ENCODE assay signal across 21 cellular contexts in the genomic region with DNA sequence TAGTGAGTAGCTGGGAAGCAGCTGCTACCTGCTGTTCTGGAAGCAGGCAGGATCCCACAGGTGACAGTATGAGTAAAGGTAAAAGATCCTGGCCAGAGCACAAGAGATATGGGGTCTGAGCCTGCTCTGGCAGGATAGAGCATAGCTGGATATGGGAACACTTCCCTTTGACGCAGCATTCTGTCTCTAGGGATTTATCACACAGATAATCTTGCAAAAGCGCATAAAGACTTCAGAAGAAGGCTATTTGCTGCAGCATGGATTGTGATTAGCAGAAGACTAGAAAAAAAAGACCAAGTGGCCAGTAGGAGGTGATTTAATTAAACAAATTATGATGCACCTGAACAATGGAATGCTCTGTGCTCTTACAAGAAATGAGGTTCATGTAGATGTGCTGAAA. TPM values are rescaled to one million over a fixed set of nuclear protein-coding genes. Genes with fewer than 3 reads are reported as not detected.
DNase-seq lines count a peak whose midpoint lies in the region; ATAC-seq, FAIRE-seq and TF ChIP-seq lines count a peak whose summit lies in the region.
"Had no signal": no experiment of that assay in that cellular context is flagged by ENCODE, and none has a peak within 500 bp of the region (broad histone marks: within the 10 kb centered on the region; RNA-seq: fewer than 3 reads in every experiment).

No MANE protein-coding gene starts in this region.

- no peak overlapping the region for H3K27ac ChIP-seq in right cardiac atrium (ENCODE audit: low read length)
- H3K27ac ChIP-seq in PC-3 (ENCODE audit: low read length), result no peak overlapping the region
- H3K27ac ChIP-seq: prostate gland, VCaP had no signal

- TF ChIP-seq CTCF in D721Med (IDR thresholded peaks at IDR 0.05; ENCODE audit: insufficient read depth, missing control alignments) (peak; percentile 11), PC-3 (conservative IDR thresholded peaks at IDR 0.05; ENCODE audit: low read depth, low read length) (no peak)

- H3K4me3 ChIP-seq in right cardiac atrium (ENCODE audit: low read length) (no peak overlapping the region), PC-3 (ENCODE audit: low read length) (no peak overlapping the region)
- H3K4me3 ChIP-seq: prostate gland had no signal

- no peaks in the 10 kb centered on the region for H3F3A ChIP-seq in PC-3 (ENCODE audit: low read length, unreplicated experiment)

- no TSS peak for BruUV-seq in PC-3 (replicated peaks; lab: Mats Ljungman, UMichigan)

- 40% methylated on average over 2 of the region's 2 CpGs for WGBS in right cardiac atrium

- DNase-seq in D721Med (ENCODE audit: insufficient read length, low spot score) (no peak), NCI-H2171 treated with DMSO at 0.1 percent for 48 hours (lab: John Stamatoyannopoulos, UW) (peak; percentile 88), amniotic epithelial cell (ENCODE audit: low read depth) (peak; percentile 68), right cardiac atrium (no peak), GF-D8 (lab: John Stamatoyannopoulos, UW) (no peak), PC-3 (no peak)
- DNase-seq in effector CD4-positive, alpha-beta T cell, result no peak
- DNase-seq: activated CD8-positive, alpha-beta memory T cell treated with anti-CD3 and anti-CD28 coated beads, Interleukin-2, amount 50 U/mL, for 48 hours; midbrain; NCI-H1092; NCI-H2029 treated with DMSO at 0.1 percent for 48 hours; SHP77 treated with DMSO at 0.1 percent for 48 hours; small intestine; stimulated activated CD4-positive, alpha-beta T cell treated with anti-CD3 and anti-CD28 coated beads, Interleukin-2, amount 100 ng/mL, for 48 hours had no signal

- H3K79me2 ChIP-seq in PC-3 (ENCODE audit: low read length), result no peaks in the 10 kb centered on the region

- no peaks in the 10 kb centered on the region for H3K9me3 ChIP-seq in right cardiac atrium (ENCODE audit: control insufficient read depth, low read length)
- H3K9me3 ChIP-seq in PC-3 (ENCODE audit: low read length), result no peaks in the 10 kb centered on the region
- H3K9me3 ChIP-seq: prostate gland had no signal

- ATAC-seq in right cardiac atrium (peak; percentile 10 to 18), GM18511 (IDR thresholded peaks at IDR 0.05; ENCODE audit: unreplicated experiment) (no peak), PC-3 (no peak)

- no peaks in the 10 kb centered on the region for H4K20me1 ChIP-seq in PC-3 (ENCODE audit: low read length)

- intact Hi-C loops in right cardiac atrium (cut with DNase I) (no loop called here), PC-3 (cut with micrococcal nuclease) (no loop called here)

- POLR2A ChIA-PET in PC-3 (lab: Charles Lee; ENCODE audit: unreplicated experiment), result no interaction called here

- peaks cover 7% of the 10 kb centered on the region for H3K4me1 ChIP-seq in right cardiac atrium (ENCODE audit: control insufficient read depth, insufficient read depth, low read length)
- peaks cover 13% of the 10 kb centered on the region for H3K4me1 ChIP-seq in PC-3 (ENCODE audit: insufficient read depth, low read length)
- H3K4me1 ChIP-seq: prostate gland had no signal

- no peak overlapping the region for H3K4me2 ChIP-seq in PC-3 (ENCODE audit: low read length)

- no peaks in the 10 kb centered on the region for H3K9me2 ChIP-seq in PC-3 (replicated peaks; ENCODE audit: low read length)

- peak; percentile 92 for FAIRE-seq in D721Med (lab: Jason Lieb, UNC)
- FAIRE-seq: GM18507, HTR-8/SVneo, small intestine had no signal

- H3K27me3 ChIP-seq in right cardiac atrium (ENCODE audit: control insufficient read depth, insufficient read depth) (no peaks in the 10 kb centered on the region), PC-3 (ENCODE audit: low read length) (no peaks in the 10 kb centered on the region)

- no peak overlapping the region for H2AFZ ChIP-seq in PC-3 (ENCODE audit: low read length)

- CTCF ChIA-PET in PC-3 (lab: Charles Lee), result no interaction called here

- no peaks in the 10 kb centered on the region for H3K36me3 ChIP-seq in PC-3 (ENCODE audit: low read depth, low read length)
- H3K36me3 ChIP-seq: prostate gland had no signal

- H3K9ac ChIP-seq in PC-3 (ENCODE audit: low read length), result no peak overlapping the region

RNA-seq across cellular contexts. Expression of a gene that starts 52.4 kb away (rescaled TPM):
- 10 to 100 TPM; 11.6 to 18.2 (median 14.4) TPM for total RNA-seq in right cardiac atrium
- 4.5 TPM for polyA plus RNA-seq in right cardiac atrium
- 14.2 and 15.3 TPM in 2 replicates for total RNA-seq in PC-3 (2014; rRNA removed)

RNA-seq across cellular contexts. Expression of a gene that starts 57.6 kb away (rescaled TPM):
- total RNA-seq in right cardiac atrium (not detected), PC-3 (2014; rRNA removed) (2.0 TPM in 1 of 2 replicates, not detected in the other)
- polyA plus RNA-seq in right cardiac atrium, result 0.68 TPM
- total RNA-seq: dermis microvascular lymphatic vessel endothelial cell; T-helper 2 cell treated with Interferon-gamma antibody and Interleukin-4, amounts not matched to agents 100 ng/mL and 5 ng/mL, for 36 hours had no signal

Comparison
In these comparisons a context has a peak if more than half of its experiments do, and no peak if none do; other contexts are left out.
1. DNase-seq: peak in NCI-H2171 treated with DMSO at 0.1 percent for 48 hours (single experiment) and amniotic epithelial cell (single experiment); none in D721Med (single experiment), right cardiac atrium (0 of 3), GF-D8 (single experiment), PC-3 (single experiment) and effector CD4-positive, alpha-beta T cell (single experiment).
2. ATAC-seq: peak in right cardiac atrium (2 of 2); none in GM18511 (single experiment) and PC-3 (single experiment).